ENCODE assay signal across 26 cellular contexts in the genomic region with DNA sequence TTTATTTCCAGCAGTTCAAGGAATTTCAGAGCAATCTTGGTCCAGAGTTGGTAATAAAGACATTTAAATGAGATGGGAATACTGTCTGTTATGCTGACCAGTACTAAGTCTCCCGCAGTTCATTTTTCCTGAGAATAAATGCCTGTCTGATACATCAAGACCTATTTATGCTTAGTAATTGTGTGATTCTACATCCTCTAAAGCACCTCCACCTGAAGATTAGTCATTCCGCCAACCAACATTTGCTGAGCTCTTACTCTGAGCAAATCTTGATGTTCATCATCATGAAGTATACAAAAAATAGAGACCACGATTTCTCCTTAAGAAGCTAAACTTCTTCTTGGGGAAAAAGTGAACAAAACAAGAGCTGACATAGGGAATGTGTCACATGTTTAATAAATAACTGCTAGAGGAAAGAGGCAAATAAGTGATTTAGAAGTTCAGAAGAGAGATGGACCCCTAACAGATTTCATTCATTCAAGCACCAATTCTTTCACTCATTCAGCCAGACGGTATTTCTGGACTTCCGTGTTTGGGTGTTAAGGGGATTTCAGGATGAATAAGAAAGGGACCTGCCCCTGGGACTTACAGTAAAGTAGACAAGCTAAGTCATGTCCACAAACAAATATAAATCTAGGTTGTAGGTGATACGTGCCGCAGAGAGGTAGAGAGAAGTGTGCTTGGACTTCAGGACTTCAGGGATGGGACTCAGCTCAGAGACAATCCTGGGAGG. TPM values are rescaled to one million over a fixed set of nuclear protein-coding genes. Genes with fewer than 3 reads are reported as not detected.
A peak's percentile ranks its signal among the peaks of the same experiment; 100 is the strongest.
DNase-seq lines count a peak whose midpoint lies in the region; ATAC-seq and TF ChIP-seq lines count a peak whose summit lies in the region.
"Had no signal": no experiment of that assay in that cellular context is flagged by ENCODE, and none has a peak within 500 bp of the region (broad histone marks: within the 10 kb centered on the region; RNA-seq: fewer than 3 reads in every experiment).

No MANE protein-coding gene starts in this region.

- POLR2A ChIA-PET in SK-N-SH (lab: Yijun Ruan, JAX) (no interaction called here), PC-9 (lab: Charles Lee; ENCODE audit: unreplicated experiment) (interaction anchor here (0.6 to 1.6 kb wide), 7 partner anchors 16 to 179 kb away, joined by 3 to 11 read pairs (median 5); no protein-coding TSS in a partner anchor)

- CTCF ChIA-PET in SK-N-SH (lab: Yijun Ruan, JAX) (no interaction called here), PC-9 (lab: Charles Lee) (no interaction called here)
- CTCF ChIA-PET in activated CD8-positive, alpha-beta memory T cell treated with anti-CD3 and anti-CD28 coated beads, Interleukin-2, amount 10 ng/mL, durations not matched to agents 7 days and 5 days (lab: Charles Lee): no interaction called here

- H3K9me3 ChIP-seq in SK-N-SH: no peaks in the 10 kb centered on the region
- no peaks in the 10 kb centered on the region for H3K9me3 ChIP-seq in PC-9 (ENCODE audit: insufficient read depth, low read depth)
- H3K9me3 ChIP-seq: BE2C, lower lobe of right lung, suprapubic skin, vagina had no signal

- H3F3A ChIP-seq in SK-N-SH (replicated peaks; ENCODE audit: insufficient read depth) (peaks cover 8% of the 10 kb centered on the region), PC-9 (ENCODE audit: insufficient read depth, low read depth) (peaks cover 64% of the 10 kb centered on the region)

- H3K4me2 ChIP-seq in SK-N-SH: no peak overlapping the region
- H3K4me2 ChIP-seq in PC-9: peak overlapping the region; percentile 65
- H3K4me2 ChIP-seq: hepatocyte, KMS-11 had no signal

- no peak overlapping the region for H3K27ac Mint-ChIP-seq in activated CD8-positive, alpha-beta memory T cell treated with anti-CD3 and anti-CD28 coated beads, Interleukin-2, amount 10 ng/mL, durations not matched to agents 7 days and 5 days
- H3K27ac Mint-ChIP-seq: activated CD4-positive, alpha-beta T cell treated with anti-CD3 and anti-CD28 coated beads, Interleukin-2, amount 10 ng/mL, durations not matched to agents 7 days and 5 days; T-helper 17 cell had no signal

- H4K20me1 ChIP-seq in SK-N-SH (ENCODE audit: insufficient read depth) (no peaks in the 10 kb centered on the region), PC-9 (ENCODE audit: insufficient read depth) (no peaks in the 10 kb centered on the region)

- H3K79me2 ChIP-seq in SK-N-SH (ENCODE audit: insufficient read depth): no peaks in the 10 kb centered on the region
- H3K79me2 ChIP-seq in PC-9 (ENCODE audit: low read depth): no peaks in the 10 kb centered on the region
- H3K79me2 ChIP-seq: hepatocyte had no signal

- BruUV-seq in PC-9 (replicated peaks; lab: Mats Ljungman, UMichigan): TSS peak; percentile 46

- TF ChIP-seq CTCF in SK-N-SH (IDR thresholded peaks at IDR 0.05) (no peak), PC-9 (conservative IDR thresholded peaks at IDR 0.05) (no peak), epithelial cell of esophagus (IDR thresholded peaks at IDR 0.05; ENCODE audit: insufficient read depth, low read depth, low read length, missing control alignments) (no peak)

- no peaks in the 10 kb centered on the region for H3K36me3 ChIP-seq in SK-N-SH (replicated peaks in 1 of 2; ENCODE audit: control insufficient read depth in 1 of 2, insufficient read depth in 2 of 2, low read length in 1 of 2)
- no peaks in the 10 kb centered on the region for H3K36me3 ChIP-seq in PC-9 (ENCODE audit: low read depth)
- H3K36me3 ChIP-seq: BE2C, cardiac muscle cell, lower lobe of right lung, suprapubic skin, vagina had no signal

- 83% methylated on average over 7 of the region's 7 CpGs for WGBS in SK-N-SH (ENCODE audit: low lambda C conversion rate)

- no peaks in the 10 kb centered on the region for H3K9me2 ChIP-seq in SK-N-SH
- no peaks in the 10 kb centered on the region for H3K9me2 ChIP-seq in PC-9 (ENCODE audit: insufficient read depth)

- ATAC-seq in SK-N-SH treated with all-trans-retinoic acid at 6 μM for 48 hours: no peak
- no peak for ATAC-seq in activated CD8-positive, alpha-beta memory T cell treated with anti-CD3 and anti-CD28 coated beads, Interleukin-2, amount 10 ng/mL, durations not matched to agents 7 days and 5 days
- ATAC-seq: right cardiac atrium, T-helper 17 cell had no signal

- no peak overlapping the region for H3K9ac ChIP-seq in SK-N-SH
- H3K9ac ChIP-seq: KMS-11 had no signal

- H3K4me1 ChIP-seq in SK-N-SH (ENCODE audit: control insufficient read depth in 1 of 2, insufficient read depth in 2 of 2, low read depth in 1 of 2, low read length in 1 of 2): peaks cover 4 to 9% of the 10 kb centered on the region in 2 experiments; a peak in 2 of 4 replicates
- peaks cover 72% of the 10 kb centered on the region for H3K4me1 ChIP-seq in PC-9 (replicated peaks; ENCODE audit: insufficient read depth)
- H3K4me1 ChIP-seq: BE2C, vagina had no signal

- H3K27ac ChIP-seq in SK-N-SH (ENCODE audit: low read depth in 2 of 2, low read length in 1 of 2): peak overlapping the region in 1 of 2 experiments; percentile 50; a peak in 2 of 4 replicates
- peak overlapping the region; percentile 95 for H3K27ac ChIP-seq in PC-9
- H3K27ac ChIP-seq in skin epidermis: peak overlapping the region in 16 of 21 experiments; percentile 22 to 79 (median 46)
- H3K27ac ChIP-seq: cardiac muscle cell, hepatocyte, KMS-11, lower lobe of right lung, suprapubic skin, vagina had no signal

- H3K36me3 Mint-ChIP-seq in activated CD8-positive, alpha-beta memory T cell treated with anti-CD3 and anti-CD28 coated beads, Interleukin-2, amount 10 ng/mL, durations not matched to agents 7 days and 5 days: no peaks in the 10 kb centered on the region

- DNase-seq in SK-N-SH (no peak), PC-9 (peak in 1 of 2 experiments; percentile 88), epithelial cell of esophagus (ENCODE audit: low read depth) (peak; percentile 97), NCI-H510A treated with DMSO at 0.1 percent for 48 hours (lab: John Stamatoyannopoulos, UW) (no peak)
- no peak for DNase-seq in NK-92 treated with Interleukin-12 subunit alpha and Interleukin-12 subunit beta, amount 100 ng/mL, for 24 hours (lab: John Stamatoyannopoulos, UW)
- DNase-seq in activated CD8-positive, alpha-beta memory T cell treated with anti-CD3 and anti-CD28 coated beads, Interleukin-2, amount 10 ng/mL, durations not matched to agents 7 days and 5 days: no peak
- DNase-seq: 8988T; activated CD4-positive, alpha-beta T cell treated with anti-CD3 and anti-CD28 coated beads, Interleukin-2, amount 10 ng/mL, durations not matched to agents 7 days and 5 days; activated CD8-positive, alpha-beta memory T cell treated with anti-CD3 and anti-CD28 coated beads, Interleukin-2, amount 50 U/mL, for 48 hours; activated effector memory CD4-positive, alpha-beta T cell treated with Interleukin-2 at 50 U/mL for 16 hours; BE2C; foreskin melanocyte; H7; lower lobe of right lung; NCI-H1048; occipital lobe; right cardiac atrium; SHP77; T-helper 17 cell had no signal

- peaks cover 5% of the 10 kb centered on the region for H3K27me3 Mint-ChIP-seq in activated CD8-positive, alpha-beta memory T cell treated with anti-CD3 and anti-CD28 coated beads, Interleukin-2, amount 10 ng/mL, durations not matched to agents 7 days and 5 days

- H3K4me3 ChIP-seq in SK-N-SH (ENCODE audit: low read depth in 2 of 2, low read length in 1 of 2): no peak overlapping the region
- 0 out of 2 replicates have a peak overlapping the region, but pooled peaks have one; percentile 22 for H3K4me3 ChIP-seq in PC-9
- H3K4me3 ChIP-seq in epithelial cell of esophagus (ENCODE audit: low read length): no peak overlapping the region
- H3K4me3 ChIP-seq in skin epidermis: no peak overlapping the region
- H3K4me3 ChIP-seq: cardiac muscle cell, hepatocyte, lower lobe of right lung, suprapubic skin, vagina had no signal

- intact Hi-C loops in PC-9 (cut with micrococcal nuclease; ENCODE audit: unreplicated experiment): loop anchor here (1.0 to 5.0 kb wide), 2 partner anchors 25 to 171 kb away; a partner anchor contains a TSS

- no peaks in the 10 kb centered on the region for H3K4me1 Mint-ChIP-seq in activated CD8-positive, alpha-beta memory T cell treated with anti-CD3 and anti-CD28 coated beads, Interleukin-2, amount 10 ng/mL, durations not matched to agents 7 days and 5 days
- H3K4me1 Mint-ChIP-seq: activated CD4-positive, alpha-beta T cell treated with anti-CD3 and anti-CD28 coated beads, Interleukin-2, amount 10 ng/mL, durations not matched to agents 7 days and 5 days; T-helper 17 cell had no signal

- no peak overlapping the region for H3K4me3 Mint-ChIP-seq in activated CD8-positive, alpha-beta memory T cell treated with anti-CD3 and anti-CD28 coated beads, Interleukin-2, amount 10 ng/mL, durations not matched to agents 7 days and 5 days
- H3K4me3 Mint-ChIP-seq: activated CD4-positive, alpha-beta T cell treated with anti-CD3 and anti-CD28 coated beads, Interleukin-2, amount 10 ng/mL, durations not matched to agents 7 days and 5 days; T-helper 17 cell had no signal

- no peaks in the 10 kb centered on the region for H3K27me3 ChIP-seq in SK-N-SH (ENCODE audit: insufficient read depth)
- H3K27me3 ChIP-seq in PC-9 (ENCODE audit: insufficient read depth, low read depth): no peaks in the 10 kb centered on the region
- H3K27me3 ChIP-seq: BE2C, cardiac muscle cell, hepatocyte, suprapubic skin, vagina had no signal

- no peaks in the 10 kb centered on the region for H3K9me3 Mint-ChIP-seq in activated CD8-positive, alpha-beta memory T cell treated with anti-CD3 and anti-CD28 coated beads, Interleukin-2, amount 10 ng/mL, durations not matched to agents 7 days and 5 days (ENCODE audit: low read depth)
- H3K9me3 Mint-ChIP-seq: activated CD4-positive, alpha-beta T cell treated with anti-CD3 and anti-CD28 coated beads, Interleukin-2, amount 10 ng/mL, durations not matched to agents 7 days and 5 days had no signal

- TF ChIP-seq RAD21 in SK-N-SH (IDR thresholded peaks at IDR 0.05; ENCODE audit: low read length): no peak

- no peak for TF ChIP-seq EP300 in SK-N-SH (IDR thresholded peaks at IDR 0.05; ENCODE audit: borderline replicate concordance in 1 of 2, low read depth in 1 of 2, low read length in 1 of 2)

- H2AFZ ChIP-seq in SK-N-SH (ENCODE audit: low read depth) (peak overlapping the region; percentile 22; the same call in 1 of the 2 replicates), PC-9 (no peak overlapping the region)
- H2AFZ ChIP-seq: hepatocyte had no signal

TF ChIP-seq in SK-N-SH, 30 proteins besides CTCF, POLR2A, EP300 and RAD21 (continues in another document):
- TF ChIP-seq YY1 (IDR thresholded peaks at IDR 0.05; ENCODE audit: low read depth): no peak

RNA-seq across cellular contexts. Expression of a gene that starts 34.2 kb away (rescaled TPM):
- polyA plus RNA-seq in SK-N-SH (2012; rRNA removed): 53.4 and 84.4 TPM in 2 replicates
- polyA plus RNA-seq in SK-N-SH (2012; cell fraction: cytosol; rRNA removed): 45.2 and 55.9 TPM in 2 replicates
- 161 and 195 TPM in 2 replicates for polyA plus RNA-seq in SK-N-SH (2012; cell fraction: nucleus; rRNA removed)
- total RNA-seq in PC-9 (2021): 157 and 167 TPM in 2 replicates
- 10 to 100 TPM; 28.4 to 30.3 TPM for total RNA-seq in activated CD8-positive, alpha-beta memory T cell treated with anti-CD3 and anti-CD28 coated beads, Interleukin-2, amount 10 ng/mL, durations not matched to agents 7 days and 5 days

RNA-seq across cellular contexts. Expression of a gene that starts 59.5 kb away (rescaled TPM):
- polyA plus RNA-seq in SK-N-SH (2012; rRNA removed): 22.4 and 23.0 TPM in 2 replicates
- polyA plus RNA-seq in SK-N-SH (2012; cell fraction: cytosol; rRNA removed): 30.5 and 34.5 TPM in 2 replicates
- 17.8 and 28.6 TPM in 2 replicates for polyA plus RNA-seq in SK-N-SH (2012; cell fraction: nucleus; rRNA removed)
- total RNA-seq in PC-9 (2021): 48.6 and 51.0 TPM in 2 replicates
- total RNA-seq in activated CD8-positive, alpha-beta memory T cell treated with anti-CD3 and anti-CD28 coated beads, Interleukin-2, amount 10 ng/mL, durations not matched to agents 7 days and 5 days: not detected

Comparison
In these comparisons a context has a peak if more than half of its experiments do, and no peak if none do; other contexts are left out.
1. RNA of a gene that starts 59.5 kb away (total RNA-seq): 48.6 to 51.0 TPM in PC-9; not detected in activated CD8-positive, alpha-beta memory T cell treated with anti-CD3 and anti-CD28 coated beads, Interleukin-2, amount 10 ng/mL, durations not matched to agents 7 days and 5 days; every median in the first group is over 10 times any median in the second.